12 cellular contexts compared by ENCODE assay signal in genomic region chr10:76352300-76352699, GRCh38.
A peak's percentile ranks its signal among the peaks of the same experiment; 100 is the strongest.
DNase-seq lines count a peak whose midpoint lies in the region; ATAC-seq and TF ChIP-seq lines count a peak whose summit lies in the region.
"Had no signal": no experiment of that assay in that cellular context is flagged by ENCODE, and none has a peak within 500 bp of the region (broad histone marks: within the 10 kb centered on the region; RNA-seq: fewer than 3 reads in every experiment).

No MANE protein-coding gene starts in this region.

- peak overlapping the region; percentile 92 for H3K27ac Mint-ChIP-seq in HFFc6

- H3K27me3 Mint-ChIP-seq in HFFc6 (ENCODE audit: insufficient read depth), result peaks cover 3% of the 10 kb centered on the region; the same call in 1 of the 2 replicates
- H3K27me3 Mint-ChIP-seq: IgD-negative memory B cell had no signal

- DNase-seq in HFFc6 (peak; percentile 92), T1000 (lab: John Stamatoyannopoulos, UW) (peak; percentile 38), fibroblast of the conjunctiva (ENCODE audit: low read depth) (peak; percentile 70), stromal cell of bone marrow (ENCODE audit: low read depth) (peak; percentile 31), NCI-H345 treated with DMSO at 0.1 percent for 48 hours (lab: John Stamatoyannopoulos, UW; ENCODE audit: unreplicated experiment) (no peak)
- DNase-seq in NK-92 treated with Interleukin-12 subunit alpha and Interleukin-12 subunit beta, amount 100 ng/mL, for 24 hours (lab: John Stamatoyannopoulos, UW), result no peak
- DNase-seq: colonic mucosa; DND-41; NCI-H2171 treated with DMSO at 0.1 percent for 48 hours; stimulated activated CD4-positive, alpha-beta T cell treated with anti-CD3 and anti-CD28 coated beads, Interleukin-12 subunit alpha, Interleukin-12 subunit beta, amount 100 ng/mL, for 4 hours had no signal

- peak overlapping the region; percentile 19; the same call in 1 of the 2 replicates for H3K4me3 Mint-ChIP-seq in HFFc6
- H3K4me3 Mint-ChIP-seq: IgD-negative memory B cell had no signal

- TF ChIP-seq CTCF in HFFc6 (IDR thresholded peaks at IDR 0.05), result no peak

- no peaks in the 10 kb centered on the region for H3K9me3 Mint-ChIP-seq in HFFc6

- ATAC-seq in HG02870 (IDR thresholded peaks at IDR 0.05; ENCODE audit: unreplicated experiment), result no peak

- peaks cover 67% of the 10 kb centered on the region for H3K4me1 Mint-ChIP-seq in HFFc6 (ENCODE audit: low read depth)
- H3K4me1 Mint-ChIP-seq: IgD-negative memory B cell had no signal

- peaks cover 6% of the 10 kb centered on the region; the same call in 1 of the 2 replicates for H3K36me3 Mint-ChIP-seq in HFFc6 (ENCODE audit: low read depth)
- H3K36me3 Mint-ChIP-seq: IgD-negative memory B cell had no signal

Comparison
In these comparisons a context has a peak if more than half of its experiments do, and no peak if none do; other contexts are left out.
1. DNase-seq: peak in HFFc6 (single experiment), T1000 (single experiment), fibroblast of the conjunctiva (single experiment) and stromal cell of bone marrow (single experiment); none in NCI-H345 treated with DMSO at 0.1 percent for 48 hours (single experiment) and NK-92 treated with Interleukin-12 subunit alpha and Interleukin-12 subunit beta, amount 100 ng/mL, for 24 hours (single experiment).